Comparison of ENCODE assay signal across 8 cellular contexts in the genomic region with DNA sequence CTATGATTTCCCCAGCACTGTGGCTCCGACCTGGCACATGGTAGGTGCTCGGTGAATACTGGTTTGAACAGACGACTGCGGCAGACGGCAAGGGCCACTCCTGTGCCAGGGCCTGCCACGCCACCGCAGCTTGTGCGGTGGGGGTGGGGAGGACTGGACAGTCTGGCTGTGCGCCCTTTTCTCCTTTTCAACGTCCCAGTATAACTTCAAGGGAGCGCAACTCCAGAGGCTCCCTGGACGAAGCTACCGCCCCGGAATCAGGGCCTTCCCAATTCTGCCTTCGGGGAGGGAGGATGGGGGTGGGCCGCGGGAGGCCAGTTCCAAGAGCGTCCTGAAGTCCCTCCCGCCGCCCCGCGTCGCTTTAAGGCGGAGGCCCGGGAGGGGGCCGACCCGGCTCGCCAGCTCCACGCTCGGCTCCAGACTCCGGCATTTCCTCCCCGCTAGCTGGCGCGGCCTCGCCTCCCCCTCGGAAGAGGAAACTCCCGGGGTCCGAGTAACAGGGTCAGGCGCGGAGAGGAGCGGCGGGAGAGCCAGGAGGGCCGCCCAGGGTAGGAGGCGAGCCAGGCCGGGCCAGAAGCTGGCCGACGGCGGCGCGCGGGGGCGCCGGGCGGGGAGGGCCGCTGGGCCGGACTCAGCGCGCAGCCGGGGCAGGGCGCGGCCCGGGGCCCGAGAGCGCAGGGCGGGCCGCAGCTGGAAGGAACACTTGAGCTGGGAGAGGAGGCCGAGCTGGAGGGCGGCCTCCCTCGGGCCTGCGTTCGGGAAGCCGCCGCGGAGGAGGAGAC. TPM values are rescaled to one million over a fixed set of nuclear protein-coding genes. Genes with fewer than 3 reads are reported as not detected.
DNase-seq lines count a peak whose midpoint lies in the region; ATAC-seq and TF ChIP-seq lines count a peak whose summit lies in the region.

A gene (plus strand): TSS at position 388 of the 782 bp plus-strand sequence. CDS start 498 bp downstream, outside the sequence.

- DNase-seq in BE2C = peak; percentile 26
- DNase-seq in NCI-H2227 treated with DMSO at 0.1 percent for 48 hours (lab: John Stamatoyannopoulos, UW) = peak; percentile 44
- peak; percentile 28 for DNase-seq in astrocyte of the cerebellum (ENCODE audit: low read depth)
- DNase-seq in left ventricle myocardium superior = peak; percentile 94
- DNase-seq in posterior vena cava (ENCODE audit: low spot score) = peak; percentile 97

- H3K4me3 ChIP-seq in BE2C (ENCODE audit: low read depth, low read length) = peak within 1 kb of the TSS; percentile 46
- peak within 1 kb of the TSS; percentile 49 for H3K4me3 ChIP-seq in astrocyte of the cerebellum (ENCODE audit: low read depth, low read length)

- in situ Hi-C loops in astrocyte of the cerebellum (cut with HindIII; ENCODE audit: low sequenced_read_pairs) = no loop called here

- no peaks in the 10 kb centered on the region for H3K36me3 ChIP-seq in BE2C

- ATAC-seq in GM18511 (IDR thresholded peaks at IDR 0.05; ENCODE audit: unreplicated experiment) (peak; percentile 51), left ventricle myocardium superior (peak; percentile 92), HG03025 (IDR thresholded peaks at IDR 0.05; ENCODE audit: low FRiP score, unreplicated experiment) (no peak), HG02870 (IDR thresholded peaks at IDR 0.05; ENCODE audit: unreplicated experiment) (no peak)

- H3K4me1 ChIP-seq in BE2C = no peaks in the 10 kb centered on the region

- intact Hi-C loops in left ventricle myocardium superior (cut with micrococcal nuclease) (no loop called here), posterior vena cava (cut with DNase I) (no loop called here)

- peaks cover 17% of the 10 kb centered on the region for H3K27me3 ChIP-seq in BE2C

- no peak for TF ChIP-seq CTCF in BE2C (IDR thresholded peaks at IDR 0.05; ENCODE audit: low read depth, low read length)
- TF ChIP-seq CTCF in astrocyte of the cerebellum (IDR thresholded peaks at IDR 0.05; ENCODE audit: low read depth, low read length, missing control alignments) = no peak

- no peaks in the 10 kb centered on the region for H3K9me3 ChIP-seq in BE2C

RNA-seq across cellular contexts. Expression of the gene that starts here (rescaled TPM):
- polyA plus RNA-seq in BE2C (2012; ENCODE audit: insufficient read depth, insufficient read length, low read depth) = 1.4 TPM
- total RNA-seq in left ventricle myocardium superior = 12.3 TPM
- total RNA-seq in posterior vena cava = 100 to 1,000 TPM in 1 of 2 donors, 10 to 100 TPM in 1; 68.1 to 106 TPM

Comparison
In these comparisons a context has a peak if more than half of its experiments do, and no peak if none do; other contexts are left out.
1. DNase-seq: peak in every context shown above with its lines; median percentile 97 in posterior vena cava; 94 in left ventricle myocardium superior; 44 in NCI-H2227 treated with DMSO at 0.1 percent for 48 hours; 28 in astrocyte of the cerebellum; 26 in BE2C.
2. ATAC-seq: peak in GM18511 (single experiment) and left ventricle myocardium superior (single experiment); none in HG03025 (single experiment) and HG02870 (single experiment).